ENCODE assay signal across 1 cellular context in the genomic region with DNA sequence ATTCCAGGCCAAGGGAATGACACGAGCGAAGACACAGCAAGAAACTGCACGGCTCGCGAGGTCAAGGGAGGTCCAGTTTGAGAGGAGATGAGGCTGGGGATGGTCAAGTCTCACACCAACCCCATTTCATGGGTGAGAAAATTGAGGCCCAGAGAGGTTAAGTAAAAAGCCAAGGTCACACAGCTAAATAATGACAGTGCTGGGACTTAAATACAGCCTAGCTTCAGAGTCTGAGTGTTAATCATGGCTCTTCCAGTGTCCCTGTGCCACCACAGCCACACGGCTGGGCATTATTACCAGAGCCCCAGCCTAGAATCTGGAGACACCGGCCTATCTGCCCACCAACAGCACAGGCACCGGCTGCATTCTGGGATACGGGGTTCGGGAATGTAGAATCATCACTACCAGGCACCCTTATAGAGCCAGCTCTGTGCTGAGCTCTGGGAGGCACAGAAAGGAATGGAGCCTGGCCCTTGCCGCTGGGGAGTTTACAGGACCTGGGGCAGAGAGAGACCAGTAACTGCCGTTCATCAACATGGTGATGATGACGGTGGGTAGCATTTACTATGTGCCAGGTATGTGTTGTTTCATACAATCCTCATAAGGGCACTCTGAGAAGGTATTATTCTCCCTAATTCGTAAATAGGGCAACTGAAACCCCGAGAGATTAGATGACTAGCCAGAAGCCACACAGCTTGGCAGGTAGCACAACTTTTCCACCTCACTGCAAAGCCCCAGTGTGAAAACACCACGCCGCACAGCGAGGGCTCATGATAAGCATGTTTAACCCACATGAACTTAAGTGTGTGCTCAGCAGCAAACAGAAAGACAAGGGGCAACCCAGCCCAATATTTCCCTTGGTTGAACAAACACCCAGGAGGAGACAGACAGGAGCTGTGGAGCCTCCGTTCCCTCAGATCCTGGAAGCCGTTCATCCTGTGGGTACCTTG.
TF ChIP-seq lines count a peak whose summit lies in the region.

No MANE protein-coding gene starts in this region.

TF ChIP-seq in GM12878, 131 proteins besides CTCF, POLR2A, EP300 and RAD21 (continued from another document):
- TF ChIP-seq, protein P1, sequence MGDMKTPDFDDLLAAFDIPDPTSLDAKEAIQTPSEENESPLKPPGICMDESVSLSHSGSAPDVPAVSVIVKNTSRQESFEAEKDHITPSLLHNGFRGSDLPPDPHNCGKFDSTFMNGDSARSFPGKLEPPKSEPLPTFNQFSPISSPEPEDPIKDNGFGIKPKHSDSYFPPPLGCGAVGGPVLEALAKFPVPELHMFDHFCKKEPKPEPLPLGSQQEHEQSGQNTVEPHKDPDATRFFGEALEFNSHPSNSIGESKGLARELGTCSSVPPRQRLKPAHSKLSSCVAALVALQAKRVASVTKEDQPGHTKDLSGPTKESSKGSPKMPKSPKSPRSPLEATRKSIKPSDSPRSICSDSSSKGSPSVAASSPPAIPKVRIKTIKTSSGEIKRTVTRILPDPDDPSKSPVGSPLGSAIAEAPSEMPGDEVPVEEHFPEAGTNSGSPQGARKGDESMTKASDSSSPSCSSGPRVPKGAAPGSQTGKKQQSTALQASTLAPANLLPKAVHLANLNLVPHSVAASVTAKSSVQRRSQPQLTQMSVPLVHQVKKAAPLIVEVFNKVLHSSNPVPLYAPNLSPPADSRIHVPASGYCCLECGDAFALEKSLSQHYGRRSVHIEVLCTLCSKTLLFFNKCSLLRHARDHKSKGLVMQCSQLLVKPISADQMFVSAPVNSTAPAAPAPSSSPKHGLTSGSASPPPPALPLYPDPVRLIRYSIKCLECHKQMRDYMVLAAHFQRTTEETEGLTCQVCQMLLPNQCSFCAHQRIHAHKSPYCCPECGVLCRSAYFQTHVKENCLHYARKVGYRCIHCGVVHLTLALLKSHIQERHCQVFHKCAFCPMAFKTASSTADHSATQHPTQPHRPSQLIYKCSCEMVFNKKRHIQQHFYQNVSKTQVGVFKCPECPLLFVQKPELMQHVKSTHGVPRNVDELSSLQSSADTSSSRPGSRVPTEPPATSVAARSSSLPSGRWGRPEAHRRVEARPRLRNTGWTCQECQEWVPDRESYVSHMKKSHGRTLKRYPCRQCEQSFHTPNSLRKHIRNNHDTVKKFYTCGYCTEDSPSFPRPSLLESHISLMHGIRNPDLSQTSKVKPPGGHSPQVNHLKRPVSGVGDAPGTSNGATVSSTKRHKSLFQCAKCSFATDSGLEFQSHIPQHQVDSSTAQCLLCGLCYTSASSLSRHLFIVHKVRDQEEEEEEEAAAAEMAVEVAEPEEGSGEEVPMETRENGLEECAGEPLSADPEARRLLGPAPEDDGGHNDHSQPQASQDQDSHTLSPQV (IDR thresholded peaks at IDR 0.05) = no peak
